Comparison of ENCODE assay signal across 5 cellular contexts in the genomic region with DNA sequence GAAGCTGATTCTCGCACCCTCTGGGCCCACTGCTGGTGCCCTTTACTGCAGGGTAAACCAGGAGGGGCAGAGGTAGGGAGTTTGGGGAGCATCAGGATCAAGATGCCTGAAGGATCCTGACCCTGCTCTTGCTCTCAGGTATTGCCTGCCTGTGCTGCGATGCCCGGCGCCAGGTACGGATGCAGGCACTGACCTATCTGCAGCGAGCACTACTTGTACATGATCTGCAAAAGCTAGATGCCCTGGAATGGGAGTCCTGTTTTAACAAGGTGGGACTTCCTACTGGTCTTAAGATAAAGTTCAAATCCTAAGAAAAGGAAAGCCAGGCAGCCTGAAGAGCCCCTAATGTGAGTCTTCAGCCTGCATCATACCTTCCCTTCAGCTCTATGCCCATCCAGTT.
"Had no signal": no experiment of that assay in that cellular context is flagged by ENCODE, and none has a peak within 500 bp of the region (broad histone marks: within the 10 kb centered on the region; RNA-seq: fewer than 3 reads in every experiment).

No MANE protein-coding gene starts in this region.

- H3K4me3 Mint-ChIP-seq: GM23338, H9, IgD-negative memory B cell had no signal

- DNase-seq: H9, KBM-7 had no signal

- H2AFZ ChIP-seq: GM23338 had no signal

- H3K4me1 Mint-ChIP-seq: GM23338, H9 had no signal

- H3K27ac Mint-ChIP-seq: GM23338, H9 had no signal

- H3K4me3 ChIP-seq: GM23338 had no signal

- ATAC-seq: GM23338 had no signal

- H3K9me3 Mint-ChIP-seq: GM23338, H9, IgD-negative memory B cell had no signal

- H3K4me2 ChIP-seq: GM23338, KMS-11 had no signal

- H3K27ac ChIP-seq: KMS-11 had no signal

- H3K27me3 Mint-ChIP-seq: IgD-negative memory B cell had no signal
